In the genomic region with DNA sequence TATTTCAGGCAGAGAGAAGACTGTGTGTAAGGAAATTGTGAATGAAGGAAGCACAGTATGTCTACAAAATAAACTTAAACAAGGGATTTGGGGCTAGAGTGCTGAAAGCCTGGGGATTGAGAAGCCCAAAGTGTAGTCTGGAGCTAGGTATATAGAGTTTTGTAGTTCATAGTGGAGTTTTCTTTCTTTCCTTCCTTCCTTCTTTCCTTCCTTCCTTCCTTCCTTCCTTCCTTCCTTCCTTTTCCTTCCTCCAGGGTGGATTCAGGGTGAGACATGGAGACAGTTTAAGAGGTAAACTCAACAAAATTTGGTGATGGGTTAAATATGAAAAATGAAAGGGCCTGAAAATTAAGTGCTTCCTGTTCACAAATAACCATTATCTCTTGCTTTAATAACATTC, we compare ENCODE assay signal across 34 cellular contexts.
"Had no signal": no experiment of that assay in that cellular context is flagged by ENCODE, and none has a peak within 500 bp of the region (broad histone marks: within the 10 kb centered on the region; RNA-seq: fewer than 3 reads in every experiment).

No MANE protein-coding gene starts in this region.

- H3K9me3 ChIP-seq: adrenal gland, ascending aorta, body of pancreas, breast epithelium had no signal

- H3K4me3 ChIP-seq: adrenal gland, ascending aorta, body of pancreas, breast epithelium, cardiac muscle cell had no signal

- ATAC-seq: activated naive CD4-positive, alpha-beta T cell treated with anti-CD3 and anti-CD28 coated beads, Interleukin-2, amount 50 U/mL, for 72 hours; activated naive CD8-positive, alpha-beta T cell treated with anti-CD3 and anti-CD28 coated beads, Interleukin-2, amount 50 U/mL, for 24 hours; activated T-cell treated with anti-CD3 and anti-CD28 coated beads, Interleukin-2, amount 50 U/mL, for 4 hours; activated T-cell treated with anti-CD3 and anti-CD28 coated beads, Interleukin-2, amount 50 U/mL, for 72 hours; activated T-helper 17 cell treated with anti-CD3 and anti-CD28 coated beads, Interleukin-2, amount 50 U/mL, for 72 hours; body of pancreas had no signal

- DNase-seq: activated effector memory CD4-positive, alpha-beta T cell treated with anti-CD3 and anti-CD28 coated beads, Interleukin-2, amount 50 U/mL, for 16 hours; activated effector memory CD4-positive, alpha-beta T cell treated with Interleukin-2 at 50 U/mL for 16 hours; activated gamma-delta T cell; activated gamma-delta T cell treated with Interleukin-2 at 50 U/mL for 16 hours; activated naive CD4-positive, alpha-beta T cell; activated naive CD4-positive, alpha-beta T cell treated with anti-CD3 and anti-CD28 coated beads for 36 hours; activated naive CD4-positive, alpha-beta T cell treated with anti-CD3 and anti-CD28 coated beads, Interleukin-2, amount 10 ng/mL, durations not matched to agents 7 days and 5 days; activated naive CD4-positive, alpha-beta T cell treated with anti-CD3 and anti-CD28 coated beads, Interleukin-2, amount 50 U/mL, for 16 hours; activated naive CD4-positive, alpha-beta T cell treated with Interleukin-2 at 50 U/mL for 16 hours; activated naive CD8-positive, alpha-beta T cell treated with anti-CD3 and anti-CD28 coated beads for 36 hours; activated naive CD8-positive, alpha-beta T cell treated with anti-CD3 and anti-CD28 coated beads, Interleukin-2, amount 10 ng/mL, durations not matched to agents 7 days and 5 days; activated naive CD8-positive, alpha-beta T cell treated with anti-CD3 and anti-CD28 coated beads, Interleukin-2, amount 50 U/mL, for 24 hours; activated T-cell treated with anti-CD3 and anti-CD28 coated beads, Interleukin-2, amount 50 U/mL, for 1 hour; activated T-cell treated with anti-CD3 and anti-CD28 coated beads, Interleukin-2, amount 50 U/mL, for 24 hours; activated T-cell treated with anti-CD3 and anti-CD28 coated beads, Interleukin-2, amount 50 U/mL, for 4 hours; activated T-cell treated with anti-CD3 and anti-CD28 coated beads, Interleukin-2, amount 50 U/mL, for 48 hours; activated T-cell treated with anti-CD3 and anti-CD28 coated beads, Interleukin-2, amount 50 U/mL, for 72 hours; adrenal gland; amniotic stem cell; amygdala; anterior cingulate cortex; aorta; body of pancreas; brain microvascular endothelial cell; caudate nucleus; central memory CD4-positive, alpha-beta T cell; cerebellar nuclear complex had no signal

- H3K27me3 ChIP-seq: adrenal gland, ascending aorta, body of pancreas, brain microvascular endothelial cell, breast epithelium, cardiac muscle cell had no signal

- FAIRE-seq: astrocyte, bronchial epithelial cell had no signal

- H3K36me3 ChIP-seq: adrenal gland, ascending aorta, brain microvascular endothelial cell, breast epithelium, cardiac muscle cell had no signal

- H3K4me1 ChIP-seq: ascending aorta, body of pancreas, breast epithelium had no signal

- H3K27ac ChIP-seq: adrenal gland, ascending aorta, body of pancreas, brain microvascular endothelial cell, breast epithelium, cardiac muscle cell had no signal
